Comparison of ENCODE assay signal across 8 cellular contexts in the genomic region with DNA sequence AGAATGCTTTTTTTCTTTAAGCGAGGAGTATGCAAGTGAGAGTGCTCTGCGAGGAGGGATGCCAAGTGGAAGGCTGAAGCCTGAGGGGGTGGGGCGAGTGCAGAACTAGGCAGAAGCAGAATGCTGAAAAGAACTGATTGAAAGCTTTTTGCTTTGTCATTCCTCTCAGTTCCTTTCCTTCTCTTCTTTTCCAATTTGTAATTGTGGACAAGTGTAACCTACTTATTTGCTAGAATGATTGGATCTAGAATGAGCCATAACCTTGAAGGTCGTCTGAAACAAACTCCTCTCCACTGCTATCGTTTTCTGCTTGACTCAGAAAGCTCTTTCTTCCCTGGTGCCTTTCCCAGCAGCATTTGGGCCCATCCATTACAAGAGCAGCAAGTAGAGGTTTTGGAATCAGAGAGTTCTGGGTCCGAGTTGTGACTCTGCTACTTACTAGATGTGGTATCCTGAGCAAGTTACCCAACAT.
DNase-seq lines count a peak whose midpoint lies in the region; ATAC-seq and TF ChIP-seq lines count a peak whose summit lies in the region.
"Had no signal": no experiment of that assay in that cellular context is flagged by ENCODE, and none has a peak within 500 bp of the region (broad histone marks: within the 10 kb centered on the region; RNA-seq: fewer than 3 reads in every experiment).

No MANE protein-coding gene starts in this region.

- no peak overlapping the region for H2BK20ac ChIP-seq in H9 (ENCODE audit: low read depth, low read length, poor library complexity, severe bottlenecking)

- TF ChIP-seq CTCF in H9 (conservative IDR thresholded peaks at IDR 0.05), result no peak
- TF ChIP-seq CTCF in smooth muscle cell (IDR thresholded peaks at IDR 0.05; ENCODE audit: borderline replicate concordance, insufficient read depth, poor library complexity, severe bottlenecking), result no peak
- no peak for TF ChIP-seq CTCF in progenitor cell of endocrine pancreas (IDR thresholded peaks at IDR 0.05; ENCODE audit: unreplicated experiment)

- DNase-seq in H9 (peak; percentile 82), left cardiac atrium (no peak), smooth muscle cell (lab: John Stamatoyannopoulos, UW; ENCODE audit: unreplicated experiment) (no peak), progenitor cell of endocrine pancreas (ENCODE audit: low spot score, unreplicated experiment) (no peak), kidney glomerular epithelial cell (lab: John Stamatoyannopoulos, UW) (no peak)
- DNase-seq: NCI-H187 treated with DMSO at 0.1 percent for 48 hours had no signal

- H2AFZ ChIP-seq in H9 (ENCODE audit: low read length), result no peak overlapping the region
- no peak overlapping the region for H2AFZ ChIP-seq in smooth muscle cell (ENCODE audit: low read depth)

- H3K9ac ChIP-seq in H9 (ENCODE audit: extremely low read depth, insufficient read length, low read length) (peak overlapping the region; percentile 5), smooth muscle cell (ENCODE audit: low read depth) (no peak overlapping the region)

- H3K18ac ChIP-seq in H9 (ENCODE audit: insufficient read length, low read depth, low read length), result peak overlapping the region; percentile 9

- no peaks in the 10 kb centered on the region for H3K9me3 ChIP-seq in H9 (ENCODE audit: control insufficient read depth, low read depth, low read length)
- no peaks in the 10 kb centered on the region for H3K9me3 ChIP-seq in smooth muscle cell (replicated peaks; ENCODE audit: low read depth)

- H3K4me3 Mint-ChIP-seq in H9 (peak overlapping the region; percentile 13 to 50; a peak in 3 of 5 replicates), progenitor cell of endocrine pancreas (ENCODE audit: low read depth) (no peak overlapping the region)
- H3K4me3 Mint-ChIP-seq in activated T-helper 17 cell treated with anti-CD3 and anti-CD28 coated beads, Interleukin-2, amount 50 U/mL, for 72 hours, result peak overlapping the region; percentile 68

- H3K23me2 ChIP-seq in H9 (ENCODE audit: insufficient read length, low read depth, low read length, poor library complexity, severe bottlenecking), result no peaks in the 10 kb centered on the region

- no peak overlapping the region for H2BK120ac ChIP-seq in H9 (ENCODE audit: low read depth, low read length, poor library complexity, severe bottlenecking)

- H3K27me3 ChIP-seq in H9 (ENCODE audit: insufficient read depth, low read length) (no peaks in the 10 kb centered on the region), smooth muscle cell (ENCODE audit: low read depth) (no peaks in the 10 kb centered on the region)

- no peak overlapping the region for H2BK15ac ChIP-seq in H9 (ENCODE audit: low read depth, low read length)

- peaks cover 4% of the 10 kb centered on the region for H3F3A ChIP-seq in smooth muscle cell (ENCODE audit: low read depth)

- H2BK5ac ChIP-seq in H9 (ENCODE audit: insufficient read length, low read length), result no peak overlapping the region

- H3K27me3 Mint-ChIP-seq in H9 (ENCODE audit: low read depth) (no peaks in the 10 kb centered on the region), progenitor cell of endocrine pancreas (peaks cover 16% of the 10 kb centered on the region)
- H3K27me3 Mint-ChIP-seq in activated T-helper 17 cell treated with anti-CD3 and anti-CD28 coated beads, Interleukin-2, amount 50 U/mL, for 72 hours, result no peaks in the 10 kb centered on the region

- no peak overlapping the region for H2BK12ac ChIP-seq in H9 (ENCODE audit: insufficient read length, low read depth, low read length)

- no peak overlapping the region for H4K91ac ChIP-seq in H9 (ENCODE audit: insufficient read length, low read depth, low read length)

- no peaks in the 10 kb centered on the region for H3K79me1 ChIP-seq in H9 (ENCODE audit: insufficient read depth, low read depth, low read length, poor library complexity, severe bottlenecking)

- H3K4ac ChIP-seq in H9 (ENCODE audit: low read depth, low read length), result no peak overlapping the region

- intact Hi-C loops in left cardiac atrium (cut with DNase I), result no loop called here

- H3K27ac Mint-ChIP-seq in H9 (peak overlapping the region; percentile 90 to 100 (median 98)), progenitor cell of endocrine pancreas (no peak overlapping the region)
- peak overlapping the region; percentile 95 for H3K27ac Mint-ChIP-seq in activated T-helper 17 cell treated with anti-CD3 and anti-CD28 coated beads, Interleukin-2, amount 50 U/mL, for 72 hours

- WGBS in H9 (ENCODE audit: extremely low coverage, insufficient read length, low lambda C conversion rate), result no CpG with 5 or more reads among the region's 6 CpGs
- WGBS in smooth muscle cell (ENCODE audit: low lambda C conversion rate), result 30% methylated on average over 6 of the region's 6 CpGs

- H3K9me3 Mint-ChIP-seq in H9 (peaks cover 6% of the 10 kb centered on the region in 2 experiments), progenitor cell of endocrine pancreas (ENCODE audit: low read depth) (peaks cover 4% of the 10 kb centered on the region)
- H3K9me3 Mint-ChIP-seq in activated T-helper 17 cell treated with anti-CD3 and anti-CD28 coated beads, Interleukin-2, amount 50 U/mL, for 72 hours, result no peaks in the 10 kb centered on the region

- no peak overlapping the region for H4K8ac ChIP-seq in H9 (replicated peaks; ENCODE audit: insufficient read length, low read depth, low read length)

- peak; percentile 53 for ATAC-seq in activated T-helper 17 cell treated with anti-CD3 and anti-CD28 coated beads, Interleukin-2, amount 50 U/mL, for 72 hours (replicated peaks)
- ATAC-seq in left cardiac atrium (peak; percentile 47 to 66), GM18858 (IDR thresholded peaks at IDR 0.05; ENCODE audit: unreplicated experiment) (no peak)

- H4K20me1 ChIP-seq in H9 (ENCODE audit: control insufficient read depth, insufficient read depth, insufficient read length) (no peaks in the 10 kb centered on the region), smooth muscle cell (ENCODE audit: low read depth) (no peaks in the 10 kb centered on the region)

- no peaks in the 10 kb centered on the region for H3K36me3 ChIP-seq in smooth muscle cell (ENCODE audit: low read depth)

- no peak overlapping the region for H3K56ac ChIP-seq in H9 (ENCODE audit: insufficient read length, low read depth, low read length)

- H3K4me2 ChIP-seq in H9 (ENCODE audit: insufficient read depth, insufficient read length, low read length) (peak overlapping the region; percentile 35), smooth muscle cell (peak overlapping the region; percentile 76)

- no peak overlapping the region for H3K23ac ChIP-seq in H9 (ENCODE audit: insufficient read length, low read depth, low read length)

- H3K27ac ChIP-seq in H9 (ENCODE audit: insufficient read length, low read depth, low read length), result peak overlapping the region; percentile 97
- H3K27ac ChIP-seq in smooth muscle cell (ENCODE audit: low read depth), result peak overlapping the region; percentile 25

- H4K5ac ChIP-seq in H9 (ENCODE audit: insufficient read length, low read depth, low read length), result no peak overlapping the region

- H3K36me3 Mint-ChIP-seq in H9 (ENCODE audit: insufficient read depth in 1 of 3, low read depth in 3 of 3), result peaks cover 12 to 21% (median 16%) of the 10 kb centered on the region in 3 experiments
- peaks cover 30% of the 10 kb centered on the region for H3K36me3 Mint-ChIP-seq in activated T-helper 17 cell treated with anti-CD3 and anti-CD28 coated beads, Interleukin-2, amount 50 U/mL, for 72 hours (ENCODE audit: low read depth)
- peaks cover 9% of the 10 kb centered on the region for H3K36me3 Mint-ChIP-seq in progenitor cell of endocrine pancreas (ENCODE audit: insufficient read depth)

- H3K79me2 ChIP-seq in H9 (ENCODE audit: insufficient read depth, low read length) (no peaks in the 10 kb centered on the region), smooth muscle cell (ENCODE audit: low read depth) (no peaks in the 10 kb centered on the region)

- no peak overlapping the region for H2AK5ac ChIP-seq in H9 (ENCODE audit: insufficient read length, low read length)

- peaks cover 19% of the 10 kb centered on the region for H3K4me1 ChIP-seq in H9 (ENCODE audit: insufficient read depth, low read length)
- peaks cover 42% of the 10 kb centered on the region for H3K4me1 ChIP-seq in smooth muscle cell (ENCODE audit: low read depth)

- H3K14ac ChIP-seq in H9 (ENCODE audit: insufficient read depth, low read length), result no peak overlapping the region

- peaks cover 76 to 78% of the 10 kb centered on the region in 2 experiments for H3K4me1 Mint-ChIP-seq in H9
- H3K4me1 Mint-ChIP-seq in activated T-helper 17 cell treated with anti-CD3 and anti-CD28 coated beads, Interleukin-2, amount 50 U/mL, for 72 hours, result peaks cover 34% of the 10 kb centered on the region
- H3K4me1 Mint-ChIP-seq in progenitor cell of endocrine pancreas (ENCODE audit: low read depth), result peaks cover 7% of the 10 kb centered on the region

- H3T11ph ChIP-seq in H9 (ENCODE audit: low read length), result no peak overlapping the region

- no peak overlapping the region for H3K4me3 ChIP-seq in smooth muscle cell
